Comparison of ENCODE assay signal across 3 cellular contexts in genomic region chr13:48671421-48671820, GRCh38. TPM values are rescaled to one million over a fixed set of nuclear protein-coding genes. Genes with fewer than 3 reads are reported as not detected.
"Had no signal": no experiment of that assay in that cellular context is flagged by ENCODE, and none has a peak within 500 bp of the region (broad histone marks: within the 10 kb centered on the region; RNA-seq: fewer than 3 reads in every experiment).

No MANE protein-coding gene starts in this region.

RNA-seq across cellular contexts. Expression of gene CYSLTR2, which starts 17.7 kb away (rescaled TPM):
- total RNA-seq: LHCN-M2, MCF 10A, NCI-H460 had no signal
